18 cellular contexts compared by ENCODE assay signal in genomic region chr1:213995603-213996002, GRCh38. TPM values are rescaled to one million over a fixed set of nuclear protein-coding genes. Genes with fewer than 3 reads are reported as not detected.
DNase-seq lines count a peak whose midpoint lies in the region; TF ChIP-seq lines count a peak whose summit lies in the region.
"Had no signal": no experiment of that assay in that cellular context is flagged by ENCODE, and none has a peak within 500 bp of the region (broad histone marks: within the 10 kb centered on the region; RNA-seq: fewer than 3 reads in every experiment).

No MANE protein-coding gene starts in this region.

- H3K4me3 Mint-ChIP-seq in osteocyte (ENCODE audit: unreplicated experiment), result no peak overlapping the region
- H3K4me3 Mint-ChIP-seq: CD14-positive monocyte; CD4-positive, alpha-beta memory T cell; GM23338 had no signal

- H3K36me3 ChIP-seq in SJCRH30, result peaks cover 27% of the 10 kb centered on the region
- H3K36me3 ChIP-seq: BLaER1 had no signal

- H3K4me1 ChIP-seq in SJCRH30, result peaks cover 45% of the 10 kb centered on the region

- H3K27ac Mint-ChIP-seq in osteocyte (ENCODE audit: unreplicated experiment), result no peak overlapping the region
- H3K27ac Mint-ChIP-seq: CD14-positive monocyte; CD4-positive, alpha-beta memory T cell; GM23338 had no signal

- H3K4me1 Mint-ChIP-seq in osteocyte (ENCODE audit: unreplicated experiment), result no peaks in the 10 kb centered on the region
- H3K4me1 Mint-ChIP-seq: CD14-positive monocyte; CD4-positive, alpha-beta memory T cell had no signal

- TF ChIP-seq CTCF in osteocyte (IDR thresholded peaks at IDR 0.05), result no peak

- H3K4me3 ChIP-seq in SJCRH30, result peak overlapping the region; percentile 47
- H3K4me3 ChIP-seq: BLaER1, GM23338 had no signal

- DNase-seq in NCI-H1092 treated with DMSO at 0.1 percent for 48 hours (lab: John Stamatoyannopoulos, UW) (peak; percentile 52), NCI-H1092 (lab: John Stamatoyannopoulos, UW) (no peak), SJCRH30 (no peak), caudate nucleus (lab: John Stamatoyannopoulos, UW) (no peak), substantia nigra (lab: John Stamatoyannopoulos, UW) (no peak), osteocyte (ENCODE audit: extremely low spot score, unreplicated experiment) (no peak), cerebellum (ENCODE audit: low spot score) (no peak), occipital lobe (lab: John Stamatoyannopoulos, UW) (no peak)
- DNase-seq: CD4-positive, alpha-beta memory T cell; DMS153; DMS79; GDM1; HCEC 1CT had no signal

- no peaks in the 10 kb centered on the region for H3K36me3 Mint-ChIP-seq in osteocyte (ENCODE audit: unreplicated experiment)
- H3K36me3 Mint-ChIP-seq: CD14-positive monocyte; CD4-positive, alpha-beta memory T cell had no signal

- peak overlapping the region; percentile 99 for H3K27ac ChIP-seq in SJCRH30
- H3K27ac ChIP-seq in caudate nucleus (ENCODE audit: low read depth, low read length), result peak overlapping the region; percentile 80
- peak overlapping the region; percentile 89 for H3K27ac ChIP-seq in substantia nigra (ENCODE audit: low read depth, low read length, poor library complexity, severe bottlenecking)
- H3K27ac ChIP-seq: 22Rv1, BLaER1 had no signal

- no peaks in the 10 kb centered on the region for H3K9me3 ChIP-seq in SJCRH30 (replicated peaks)
- H3K9me3 ChIP-seq: BLaER1 had no signal

- peaks cover 36% of the 10 kb centered on the region for H3K27me3 Mint-ChIP-seq in osteocyte (ENCODE audit: unreplicated experiment)

- no peaks in the 10 kb centered on the region for H3K9me3 Mint-ChIP-seq in osteocyte (ENCODE audit: unreplicated experiment)
- H3K9me3 Mint-ChIP-seq: GM23338 had no signal

- no peaks in the 10 kb centered on the region for H3K27me3 ChIP-seq in SJCRH30
- H3K27me3 ChIP-seq: BLaER1 had no signal

RNA-seq across cellular contexts. Expression of gene PROX1, which starts 7.8 kb away (rescaled TPM):
- 18.4 and 19.9 TPM in 2 replicates for total RNA-seq in SJCRH30 (2014; rRNA removed; shearing (Covaris generic))
- 0.32 and 0.81 TPM in 2 replicates for total RNA-seq in osteocyte
- total RNA-seq in cerebellum, result 12.4 TPM
- total RNA-seq in occipital lobe, result 14.8 TPM
- total RNA-seq: A673; CD4-positive, alpha-beta memory T cell had no signal
